In genomic region chr16:28824548-28824973, GRCh38 we compare ENCODE assay signal across 1 cellular context.
TF ChIP-seq lines count a peak whose summit lies in the region.

No MANE protein-coding gene starts in this region.

TF ChIP-seq in endothelial cell of umbilical vein, 7 proteins besides CTCF, POLR2A, EP300 and RAD21:
- no peak for TF ChIP-seq MAX (IDR thresholded peaks at IDR 0.05; ENCODE audit: insufficient read depth, insufficient read length)
- no peak for TF ChIP-seq POLR2AphosphoS5 (IDR thresholded peaks at IDR 0.05; ENCODE audit: insufficient read depth, low read depth, low read length)
- TF ChIP-seq MYC (IDR thresholded peaks at IDR 0.05; ENCODE audit: low read depth, low read length), result no peak
- no peak for TF ChIP-seq JUN (IDR thresholded peaks at IDR 0.05; ENCODE audit: borderline replicate concordance, insufficient read depth, insufficient read length, low read depth)
- no peak for TF ChIP-seq EZH2 (IDR thresholded peaks at IDR 0.05; ENCODE audit: borderline replicate concordance, low read depth, low read length, severe bottlenecking)
- no peak for TF ChIP-seq FOS (IDR thresholded peaks at IDR 0.05; ENCODE audit: borderline replicate concordance, insufficient read depth, low read length)
- TF ChIP-seq GATA2 (IDR thresholded peaks at IDR 0.05; ENCODE audit: insufficient read depth, insufficient read length, low read depth, low read length), result no peak
